In the genomic region with DNA sequence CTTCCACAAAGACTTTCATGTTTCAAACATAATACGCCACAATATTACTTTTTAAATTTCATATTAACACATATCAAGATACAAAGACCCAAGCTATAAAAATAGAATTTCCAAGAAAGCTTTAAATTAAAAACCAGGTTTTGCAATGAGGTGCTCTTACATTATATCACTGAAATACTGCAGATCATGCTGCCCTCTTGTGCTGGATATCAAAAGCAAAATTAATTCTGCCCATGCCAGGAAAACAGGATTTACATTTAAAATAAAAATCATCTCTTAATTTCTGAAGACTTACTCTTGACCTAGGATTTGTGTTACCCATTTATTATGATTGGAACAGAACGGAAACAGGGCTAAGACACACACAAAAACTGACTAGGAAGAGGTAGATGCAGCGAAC, we compare ENCODE assay signal across 11 cellular contexts.
DNase-seq lines count a peak whose midpoint lies in the region; ATAC-seq and TF ChIP-seq lines count a peak whose summit lies in the region.
"Had no signal": no experiment of that assay in that cellular context is flagged by ENCODE, and none has a peak within 500 bp of the region (broad histone marks: within the 10 kb centered on the region; RNA-seq: fewer than 3 reads in every experiment).

No MANE protein-coding gene starts in this region.

- peak; percentile 3 for DNase-seq in EL
- peak; percentile 30 for DNase-seq in M059J (ENCODE audit: low read depth)
- peak; percentile 13 for DNase-seq in astrocyte of the cerebellum (ENCODE audit: low read depth)
- DNase-seq in left lung: no peak
- DNase-seq in D341Med (ENCODE audit: low spot score): no peak
- no peak for DNase-seq in activated CD4-positive, CD25-positive, alpha-beta regulatory T cell (lab: John Stamatoyannopoulos, UW)
- no peak for DNase-seq in sigmoid colon
- no peak for DNase-seq in cerebellar nuclear complex (lab: John Stamatoyannopoulos, UW)
- DNase-seq: midbrain, T-helper 9 cell, tibial artery had no signal

- TF ChIP-seq EP300 in sigmoid colon (IDR thresholded peaks at IDR 0.05): no peak

- 94 to 96% methylated on average over 3 of the region's 3 CpGs for WGBS in sigmoid colon, 2 donors

- H3K27me3 ChIP-seq in left lung: no peaks in the 10 kb centered on the region
- H3K27me3 ChIP-seq in sigmoid colon: no peaks in the 10 kb centered on the region
- H3K27me3 ChIP-seq: tibial artery had no signal

- TF ChIP-seq POLR2A in sigmoid colon (IDR thresholded peaks at IDR 0.05): no peak

- H3K27ac ChIP-seq in left lung (no peak overlapping the region), sigmoid colon (no peak overlapping the region)
- H3K27ac ChIP-seq: tibial artery had no signal

- H3K9me3 ChIP-seq in left lung (no peaks in the 10 kb centered on the region), sigmoid colon (no peaks in the 10 kb centered on the region)
- H3K9me3 ChIP-seq: tibial artery had no signal

- H3K36me3 ChIP-seq in left lung: peaks cover 0 to 20% of the 10 kb centered on the region in 2 donors
- peaks cover 0 to 30% (median 3%) of the 10 kb centered on the region in 4 donors for H3K36me3 ChIP-seq in sigmoid colon
- H3K36me3 ChIP-seq: tibial artery had no signal

- no peak overlapping the region for H3K4me3 ChIP-seq in astrocyte of the cerebellum (ENCODE audit: low read depth, low read length)
- no peak overlapping the region for H3K4me3 ChIP-seq in left lung
- H3K4me3 ChIP-seq in sigmoid colon: no peak overlapping the region
- H3K4me3 ChIP-seq: tibial artery had no signal

- in situ Hi-C loops in astrocyte of the cerebellum (cut with HindIII; ENCODE audit: low sequenced_read_pairs): no loop called here

- peak; percentile 36 for ATAC-seq in left lung

- TF ChIP-seq CTCF in astrocyte of the cerebellum (IDR thresholded peaks at IDR 0.05; ENCODE audit: low read depth, low read length, missing control alignments): peak; percentile 37
- TF ChIP-seq CTCF in left lung (IDR thresholded peaks at IDR 0.05): peak in 1 of 2 donors; percentile 16
- TF ChIP-seq CTCF in sigmoid colon (IDR thresholded peaks at IDR 0.05): no peak

- intact Hi-C loops in left lung (cut with DNase I): no loop called here
- intact Hi-C loops in sigmoid colon (cut with DNase I): no loop called here

- H3K4me1 ChIP-seq in left lung: peaks cover 0 to 10% of the 10 kb centered on the region in 2 donors
- H3K4me1 ChIP-seq in sigmoid colon: no peaks in the 10 kb centered on the region
- H3K4me1 ChIP-seq: tibial artery had no signal

Comparison
In these comparisons a context has a peak if more than half of its experiments do, and no peak if none do; other contexts are left out.
1. DNase-seq: peak in EL (single experiment), M059J (single experiment) and astrocyte of the cerebellum (single experiment); none in left lung (0 of 2), D341Med (single experiment), activated CD4-positive, CD25-positive, alpha-beta regulatory T cell (0 of 4), sigmoid colon (single experiment) and cerebellar nuclear complex (0 of 2).